In the genomic region with DNA sequence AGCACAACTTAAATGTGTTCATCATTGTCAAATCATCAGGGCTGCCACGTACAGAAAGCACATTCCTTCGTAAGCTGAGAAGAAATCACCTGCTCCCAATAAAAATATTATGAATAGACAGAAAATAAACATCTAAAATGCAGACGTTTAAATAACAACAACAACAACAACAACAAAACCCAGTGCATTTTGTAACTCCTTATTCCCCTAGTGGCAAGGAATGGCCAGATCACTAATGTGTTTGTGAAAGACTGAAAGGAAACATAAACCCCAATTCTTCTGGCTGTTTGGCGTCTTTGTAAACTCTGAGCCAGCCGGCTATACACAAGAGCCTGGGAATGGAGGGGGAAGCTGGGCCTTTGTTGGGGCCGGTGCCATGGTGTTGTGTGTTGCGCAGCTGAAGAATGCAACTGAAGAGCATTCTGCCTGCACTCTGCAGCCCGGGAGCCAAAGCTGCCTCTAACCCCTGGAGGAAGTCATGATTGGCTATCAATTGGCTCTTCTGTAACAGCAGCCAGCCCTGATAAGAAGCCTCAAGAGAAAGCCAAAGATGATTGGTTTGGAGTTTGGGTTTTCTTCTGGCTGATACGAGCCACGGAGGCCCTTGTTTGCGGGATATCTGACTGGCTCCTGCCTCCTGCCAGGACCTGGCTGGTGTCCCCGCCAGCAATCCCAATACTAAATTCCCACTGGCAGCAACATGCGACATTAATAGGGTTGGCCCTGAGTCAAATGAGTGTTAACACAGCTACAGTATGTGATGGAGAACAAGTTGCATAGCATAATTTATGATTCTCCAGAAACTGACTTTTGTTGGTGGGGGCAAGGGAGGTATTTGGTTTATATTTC, we compare ENCODE assay signal across 12 cellular contexts.
DNase-seq lines count a peak whose midpoint lies in the region; ATAC-seq and TF ChIP-seq lines count a peak whose summit lies in the region.
"Had no signal": no experiment of that assay in that cellular context is flagged by ENCODE, and none has a peak within 500 bp of the region (broad histone marks: within the 10 kb centered on the region; RNA-seq: fewer than 3 reads in every experiment).

No MANE protein-coding gene starts in this region.

- H3K4me1 ChIP-seq in right atrium auricular region (peaks cover 0 to 4% of the 10 kb centered on the region in 2 donors), heart left ventricle (peaks cover 0 to 6% (median 0%) of the 10 kb centered on the region in 12 donors), PC-3 (ENCODE audit: insufficient read depth, low read length) (peaks cover 8% of the 10 kb centered on the region), Karpas-422 (ENCODE audit: low read length) (no peaks in the 10 kb centered on the region)

- H2AFZ ChIP-seq in neural cell (ENCODE audit: low read depth, low read length) = no peak overlapping the region
- H2AFZ ChIP-seq in PC-3 (ENCODE audit: low read length) = no peak overlapping the region
- no peak overlapping the region for H2AFZ ChIP-seq in Karpas-422 (ENCODE audit: low read length)

- H3K27ac Mint-ChIP-seq in naive thymus-derived CD8-positive, alpha-beta T cell = no peak overlapping the region
- H3K27ac Mint-ChIP-seq: activated T-cell treated with anti-CD3 and anti-CD28 coated beads, Interleukin-2, amount 50 U/mL, for 24 hours had no signal

- H3K9me2 ChIP-seq in neural cell (ENCODE audit: insufficient read depth, low read length) = no peaks in the 10 kb centered on the region
- no peaks in the 10 kb centered on the region for H3K9me2 ChIP-seq in PC-3 (replicated peaks; ENCODE audit: low read length)
- H3K9me2 ChIP-seq in Karpas-422 (replicated peaks; ENCODE audit: insufficient read depth, low read length) = no peaks in the 10 kb centered on the region

- H3K9ac ChIP-seq in neural cell (ENCODE audit: low read length) = no peak overlapping the region
- H3K9ac ChIP-seq in PC-3 (ENCODE audit: low read length) = no peak overlapping the region
- no peak overlapping the region for H3K9ac ChIP-seq in Karpas-422 (ENCODE audit: low read length)

- peaks cover 0 to 14% (median 9%) of the 10 kb centered on the region in 5 donors for H3K27me3 Mint-ChIP-seq in naive thymus-derived CD8-positive, alpha-beta T cell

- peak; percentile 85 for ATAC-seq in Right ventricle myocardium inferior
- ATAC-seq in heart left ventricle = peak; percentile 61 to 79 (median 70)
- no peak for ATAC-seq in naive thymus-derived CD8-positive, alpha-beta T cell
- no peak for ATAC-seq in PC-3
- ATAC-seq: SK-N-SH treated with all-trans-retinoic acid at 6 μM for 48 hours had no signal

- TF ChIP-seq CTCF in right atrium auricular region (IDR thresholded peaks at IDR 0.05) = no peak
- no peak for TF ChIP-seq CTCF in heart left ventricle (IDR thresholded peaks at IDR 0.05)
- peak; percentile 19 for TF ChIP-seq CTCF in neural cell (IDR thresholded peaks at IDR 0.05; ENCODE audit: poor library complexity, severe bottlenecking)
- no peak for TF ChIP-seq CTCF in PC-3 (conservative IDR thresholded peaks at IDR 0.05; ENCODE audit: low read depth, low read length)

- H3K27ac ChIP-seq in right atrium auricular region (no peak overlapping the region), heart left ventricle (peak overlapping the region in 1 of 12 donors; percentile 29), neural cell (ENCODE audit: low read length) (no peak overlapping the region), PC-3 (ENCODE audit: low read length) (no peak overlapping the region), Karpas-422 (ENCODE audit: low read length) (no peak overlapping the region)
- H3K27ac ChIP-seq: ascending aorta had no signal

- H3K36me3 ChIP-seq in right atrium auricular region = no peaks in the 10 kb centered on the region
- H3K36me3 ChIP-seq in heart left ventricle = no peaks in the 10 kb centered on the region
- H3K36me3 ChIP-seq in neural cell (ENCODE audit: insufficient read depth, low read length) = no peaks in the 10 kb centered on the region
- no peaks in the 10 kb centered on the region for H3K36me3 ChIP-seq in PC-3 (ENCODE audit: low read depth, low read length)
- H3K36me3 ChIP-seq in Karpas-422 (ENCODE audit: insufficient read depth, low read length) = no peaks in the 10 kb centered on the region
- H3K36me3 ChIP-seq: ascending aorta had no signal

- no TSS peak for BruUV-seq in PC-3 (replicated peaks; lab: Mats Ljungman, UMichigan)

- H3F3A ChIP-seq in neural cell (ENCODE audit: insufficient read depth, low read length, poor library complexity, severe bottlenecking) (no peaks in the 10 kb centered on the region), PC-3 (ENCODE audit: low read length, unreplicated experiment) (no peaks in the 10 kb centered on the region)

- 30 to 45% (median 36%) methylated on average over 13 of the region's 13 CpGs for WGBS in heart left ventricle, 4 donors

- TF ChIP-seq POLR2A in heart left ventricle (IDR thresholded peaks at IDR 0.05) = no peak

- H3K4me3 ChIP-seq in right atrium auricular region (no peak overlapping the region), heart left ventricle (no peak overlapping the region), neural cell (ENCODE audit: low read length) (peak overlapping the region; percentile 34), PC-3 (ENCODE audit: low read length) (no peak overlapping the region), Karpas-422 (ENCODE audit: low read length) (no peak overlapping the region)

- POLR2A ChIA-PET in naive thymus-derived CD8-positive, alpha-beta T cell (lab: Charles Lee) = no interaction called here
- POLR2A ChIA-PET in PC-3 (lab: Charles Lee; ENCODE audit: unreplicated experiment) = no interaction called here

- no peak for TF ChIP-seq EP300 in neural cell (conservative IDR thresholded peaks at IDR 0.05; ENCODE audit: poor library complexity, severe bottlenecking)

- DNase-seq in Right ventricle myocardium inferior (ENCODE audit: missing footprints) (no peak), right atrium auricular region (ENCODE audit: low spot score) (no peak), heart left ventricle (peak in 4 of 5 donors; percentile 6 to 55 (median 36)), PC-3 (no peak), DMS153 (lab: John Stamatoyannopoulos, UW) (no peak), Karpas-422 (no peak)
- DNase-seq in naive thymus-derived CD8-positive, alpha-beta T cell = no peak
- DNase-seq: activated T-cell treated with anti-CD3 and anti-CD28 coated beads, Interleukin-2, amount 50 U/mL, for 24 hours; NCI-H2107 had no signal

- no peaks in the 10 kb centered on the region for H3K9me3 Mint-ChIP-seq in naive thymus-derived CD8-positive, alpha-beta T cell
- H3K9me3 Mint-ChIP-seq: activated T-cell treated with anti-CD3 and anti-CD28 coated beads, Interleukin-2, amount 50 U/mL, for 24 hours had no signal

- H3K9me3 ChIP-seq in right atrium auricular region (no peaks in the 10 kb centered on the region), heart left ventricle (no peaks in the 10 kb centered on the region), neural cell (ENCODE audit: low read length) (no peaks in the 10 kb centered on the region), PC-3 (ENCODE audit: low read length) (no peaks in the 10 kb centered on the region), Karpas-422 (ENCODE audit: low read length) (no peaks in the 10 kb centered on the region)
- H3K9me3 ChIP-seq: ascending aorta had no signal

- H3K4me2 ChIP-seq in neural cell (ENCODE audit: low read length) (no peak overlapping the region), PC-3 (ENCODE audit: low read length) (no peak overlapping the region), Karpas-422 (ENCODE audit: low read depth, low read length, poor library complexity, severe bottlenecking) (no peak overlapping the region)

- H3K79me2 ChIP-seq in neural cell (replicated peaks; ENCODE audit: insufficient read depth, low read length) = no peaks in the 10 kb centered on the region
- H3K79me2 ChIP-seq in PC-3 (ENCODE audit: low read length) = no peaks in the 10 kb centered on the region
- no peaks in the 10 kb centered on the region for H3K79me2 ChIP-seq in Karpas-422 (ENCODE audit: low read length)

- H3K4me1 Mint-ChIP-seq in naive thymus-derived CD8-positive, alpha-beta T cell = no peaks in the 10 kb centered on the region

- TF ChIP-seq RAD21 in neural cell (conservative IDR thresholded peaks at IDR 0.05) = no peak

- H3K4me3 Mint-ChIP-seq in naive thymus-derived CD8-positive, alpha-beta T cell = no peak overlapping the region
- H3K4me3 Mint-ChIP-seq: activated T-cell treated with anti-CD3 and anti-CD28 coated beads, Interleukin-2, amount 50 U/mL, for 24 hours had no signal

- CTCF ChIA-PET in PC-3 (lab: Charles Lee) = no interaction called here

- intact Hi-C loops in Right ventricle myocardium inferior (cut with DNase I) = no loop called here
- intact Hi-C loops in heart left ventricle (cut with DNase I) = no loop called here
- intact Hi-C loops in PC-3 (cut with micrococcal nuclease) = no loop called here

- H3K36me3 Mint-ChIP-seq in naive thymus-derived CD8-positive, alpha-beta T cell = no peaks in the 10 kb centered on the region

- no peaks in the 10 kb centered on the region for H3K27me3 ChIP-seq in right atrium auricular region
- H3K27me3 ChIP-seq in heart left ventricle = peaks cover 0 to 44% (median 0%) of the 10 kb centered on the region in 9 donors
- H3K27me3 ChIP-seq in neural cell (ENCODE audit: insufficient read depth, low read depth, low read length) = no peaks in the 10 kb centered on the region
- H3K27me3 ChIP-seq in PC-3 (ENCODE audit: low read length) = no peaks in the 10 kb centered on the region
- H3K27me3 ChIP-seq in Karpas-422 (ENCODE audit: low read length) = no peaks in the 10 kb centered on the region
- H3K27me3 ChIP-seq: ascending aorta had no signal

- no peaks in the 10 kb centered on the region for H4K20me1 ChIP-seq in neural cell (ENCODE audit: insufficient read depth)
- H4K20me1 ChIP-seq in PC-3 (ENCODE audit: low read length) = no peaks in the 10 kb centered on the region
- no peaks in the 10 kb centered on the region for H4K20me1 ChIP-seq in Karpas-422 (ENCODE audit: insufficient read depth, low read depth, low read length)

Comparison
In these comparisons a context has a peak if more than half of its experiments do, and no peak if none do; other contexts are left out.
1. DNase-seq: peak in heart left ventricle (4 of 5); none in Right ventricle myocardium inferior (single experiment), right atrium auricular region (single experiment), naive thymus-derived CD8-positive, alpha-beta T cell (0 of 10), PC-3 (single experiment), DMS153 (single experiment) and Karpas-422 (single experiment).
2. ATAC-seq: peak in Right ventricle myocardium inferior (single experiment) and heart left ventricle (4 of 4); none in naive thymus-derived CD8-positive, alpha-beta T cell (0 of 2) and PC-3 (single experiment).